1 cellular context compared by ENCODE assay signal in the genomic region with DNA sequence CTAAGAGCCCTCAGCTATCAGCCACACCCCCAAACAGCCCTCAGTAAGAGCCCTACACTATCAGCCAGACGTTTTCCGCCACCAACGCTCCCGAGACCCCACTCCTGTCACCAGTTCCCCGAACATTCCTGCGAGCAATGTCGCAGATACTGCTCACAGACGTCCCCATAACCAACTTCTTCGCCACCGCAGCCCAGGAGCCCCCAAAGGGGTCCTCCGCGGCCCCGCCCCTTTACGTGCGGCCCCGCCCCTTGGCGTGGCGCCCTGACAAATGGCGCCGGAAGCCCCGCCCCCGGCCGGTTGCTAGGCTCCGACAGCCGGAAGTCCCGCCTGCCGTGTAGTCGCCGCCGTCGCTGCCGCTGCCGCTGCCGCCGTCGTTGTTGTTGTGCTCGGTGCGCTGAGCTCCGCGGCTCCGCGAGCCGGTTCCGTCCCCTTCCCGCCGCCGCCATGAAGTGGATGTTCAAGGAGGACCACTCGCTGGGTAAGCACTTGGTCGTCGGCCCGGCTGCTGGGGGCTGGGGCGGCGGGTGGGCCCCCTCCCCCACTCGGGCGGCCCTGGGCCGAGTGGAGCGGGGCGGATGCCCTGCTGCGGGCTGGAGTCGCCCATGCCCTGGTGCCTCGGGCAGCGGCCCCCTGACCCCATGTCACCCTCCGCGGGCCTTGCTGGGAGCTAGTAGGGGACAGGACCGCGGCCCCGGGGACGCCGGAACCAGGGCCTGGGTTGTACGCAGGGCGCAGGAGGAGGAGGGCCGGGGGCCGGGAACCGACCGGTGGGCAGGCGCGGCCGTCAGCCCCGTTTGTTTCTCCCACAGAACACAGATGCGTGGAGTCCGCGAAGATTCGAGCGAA.
TF ChIP-seq lines count a peak whose summit lies in the region.

A gene with protein sequence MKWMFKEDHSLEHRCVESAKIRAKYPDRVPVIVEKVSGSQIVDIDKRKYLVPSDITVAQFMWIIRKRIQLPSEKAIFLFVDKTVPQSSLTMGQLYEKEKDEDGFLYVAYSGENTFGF (plus strand): TSS at position 340 of the 849 bp plus-strand sequence. CDS start 108 bp downstream, at position 448.

TF ChIP-seq in HEK293, 187 proteins besides CTCF, POLR2A, EP300 and RAD21 (continued from another document and continues in another):
- TF ChIP-seq, protein P1, sequence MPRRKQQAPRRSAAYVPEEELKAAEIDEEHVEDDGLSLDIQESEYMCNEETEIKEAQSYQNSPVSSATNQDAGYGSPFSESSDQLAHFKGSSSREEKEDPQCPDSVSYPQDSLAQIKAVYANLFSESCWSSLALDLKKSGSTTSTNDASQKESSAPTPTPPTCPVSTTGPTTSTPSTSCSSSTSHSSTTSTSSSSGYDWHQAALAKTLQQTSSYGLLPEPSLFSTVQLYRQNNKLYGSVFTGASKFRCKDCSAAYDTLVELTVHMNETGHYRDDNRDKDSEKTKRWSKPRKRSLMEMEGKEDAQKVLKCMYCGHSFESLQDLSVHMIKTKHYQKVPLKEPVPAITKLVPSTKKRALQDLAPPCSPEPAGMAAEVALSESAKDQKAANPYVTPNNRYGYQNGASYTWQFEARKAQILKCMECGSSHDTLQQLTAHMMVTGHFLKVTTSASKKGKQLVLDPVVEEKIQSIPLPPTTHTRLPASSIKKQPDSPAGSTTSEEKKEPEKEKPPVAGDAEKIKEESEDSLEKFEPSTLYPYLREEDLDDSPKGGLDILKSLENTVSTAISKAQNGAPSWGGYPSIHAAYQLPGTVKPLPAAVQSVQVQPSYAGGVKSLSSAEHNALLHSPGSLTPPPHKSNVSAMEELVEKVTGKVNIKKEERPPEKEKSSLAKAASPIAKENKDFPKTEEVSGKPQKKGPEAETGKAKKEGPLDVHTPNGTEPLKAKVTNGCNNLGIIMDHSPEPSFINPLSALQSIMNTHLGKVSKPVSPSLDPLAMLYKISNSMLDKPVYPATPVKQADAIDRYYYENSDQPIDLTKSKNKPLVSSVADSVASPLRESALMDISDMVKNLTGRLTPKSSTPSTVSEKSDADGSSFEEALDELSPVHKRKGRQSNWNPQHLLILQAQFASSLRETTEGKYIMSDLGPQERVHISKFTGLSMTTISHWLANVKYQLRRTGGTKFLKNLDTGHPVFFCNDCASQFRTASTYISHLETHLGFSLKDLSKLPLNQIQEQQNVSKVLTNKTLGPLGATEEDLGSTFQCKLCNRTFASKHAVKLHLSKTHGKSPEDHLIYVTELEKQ (tag by site-specific recombination; IDR thresholded peaks at IDR 0.05; ENCODE audit: borderline replicate concordance), result no peak
- TF ChIP-seq ZNF654 (tag by site-specific recombination; IDR thresholded peaks at IDR 0.05; ENCODE audit: low read depth) (no peak), BCL11A (tag by site-specific recombination; IDR thresholded peaks at IDR 0.05; ENCODE audit: low read depth) (no peak), ZNF785 (tag by site-specific recombination; IDR thresholded peaks at IDR 0.05) (no peak), ZNF140 (tag by site-specific recombination; IDR thresholded peaks at IDR 0.05) (no peak), ZFP3 (tag by site-specific recombination; IDR thresholded peaks at IDR 0.05; ENCODE audit: low read depth) (no peak), ZNF677 (tag by site-specific recombination; IDR thresholded peaks at IDR 0.05) (no peak), TCF7L2 (IDR thresholded peaks at IDR 0.05; ENCODE audit: borderline replicate concordance, low read depth, low read length) (no peak), SP3 (tag by site-specific recombination; IDR thresholded peaks at IDR 0.05) (peak; percentile 91), ZNF274 (IDR thresholded peaks at IDR 0.05; ENCODE audit: low read length) (no peak), ZNF274 (tag by site-specific recombination; IDR thresholded peaks at IDR 0.05; ENCODE audit: borderline replicate concordance) (no peak), ZNF2 (tag by site-specific recombination; IDR thresholded peaks at IDR 0.05) (no peak), ZSCAN30 (tag by site-specific recombination; IDR thresholded peaks at IDR 0.05) (no peak; the same call in 1 of the 2 replicates), ZNF596 (tag by site-specific recombination; IDR thresholded peaks at IDR 0.05) (no peak), ZNF24 (tag by site-specific recombination; IDR thresholded peaks at IDR 0.05) (no peak), ZNF248 (tag by site-specific recombination; IDR thresholded peaks at IDR 0.05) (no peak), ZNF561 (tag by site-specific recombination; IDR thresholded peaks at IDR 0.05; ENCODE audit: borderline replicate concordance) (0 out of 2 replicates have a peak, but pooled peaks have one; percentile 70), ZNF544 (tag by site-specific recombination; IDR thresholded peaks at IDR 0.05) (no peak), ZNF10 (tag by site-specific recombination; IDR thresholded peaks at IDR 0.05) (no peak), ZNF157 (tag by site-specific recombination; IDR thresholded peaks at IDR 0.05) (no peak), SP7 (tag by site-specific recombination; IDR thresholded peaks at IDR 0.05) (no peak), WT1 (tag by site-specific recombination; IDR thresholded peaks at IDR 0.05) (no peak), ZNF521 (tag by site-specific recombination; IDR thresholded peaks at IDR 0.05) (no peak), BCL11B (tag by site-specific recombination; IDR thresholded peaks at IDR 0.05; ENCODE audit: low read depth) (no peak), ZNF23 (tag by site-specific recombination; IDR thresholded peaks at IDR 0.05; ENCODE audit: borderline replicate concordance) (no peak), ZBTB21 (tag by site-specific recombination; IDR thresholded peaks at IDR 0.05) (no peak; the same call in 1 of the 2 replicates), ZNF549 (tag by site-specific recombination; IDR thresholded peaks at IDR 0.05) (no peak)
- TF ChIP-seq, protein P2, sequence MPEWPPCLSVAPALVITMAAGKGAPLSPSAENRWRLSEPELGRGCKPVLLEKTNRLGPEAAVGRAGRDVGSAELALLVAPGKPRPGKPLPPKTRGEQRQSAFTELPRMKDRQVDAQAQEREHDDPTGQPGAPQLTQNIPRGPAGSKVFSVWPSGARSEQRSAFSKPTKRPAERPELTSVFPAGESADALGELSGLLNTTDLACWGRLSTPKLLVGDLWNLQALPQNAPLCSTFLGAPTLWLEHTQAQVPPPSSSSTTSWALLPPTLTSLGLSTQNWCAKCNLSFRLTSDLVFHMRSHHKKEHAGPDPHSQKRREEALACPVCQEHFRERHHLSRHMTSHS (tag by site-specific recombination; IDR thresholded peaks at IDR 0.05), result no peak
- TF ChIP-seq, protein P3, sequence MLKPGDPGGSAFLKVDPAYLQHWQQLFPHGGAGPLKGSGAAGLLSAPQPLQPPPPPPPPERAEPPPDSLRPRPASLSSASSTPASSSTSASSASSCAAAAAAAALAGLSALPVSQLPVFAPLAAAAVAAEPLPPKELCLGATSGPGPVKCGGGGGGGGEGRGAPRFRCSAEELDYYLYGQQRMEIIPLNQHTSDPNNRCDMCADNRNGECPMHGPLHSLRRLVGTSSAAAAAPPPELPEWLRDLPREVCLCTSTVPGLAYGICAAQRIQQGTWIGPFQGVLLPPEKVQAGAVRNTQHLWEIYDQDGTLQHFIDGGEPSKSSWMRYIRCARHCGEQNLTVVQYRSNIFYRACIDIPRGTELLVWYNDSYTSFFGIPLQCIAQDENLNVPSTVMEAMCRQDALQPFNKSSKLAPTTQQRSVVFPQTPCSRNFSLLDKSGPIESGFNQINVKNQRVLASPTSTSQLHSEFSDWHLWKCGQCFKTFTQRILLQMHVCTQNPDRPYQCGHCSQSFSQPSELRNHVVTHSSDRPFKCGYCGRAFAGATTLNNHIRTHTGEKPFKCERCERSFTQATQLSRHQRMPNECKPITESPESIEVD (tag by site-specific recombination; IDR thresholded peaks at IDR 0.05), result no peak
- TF ChIP-seq, protein P4, sequence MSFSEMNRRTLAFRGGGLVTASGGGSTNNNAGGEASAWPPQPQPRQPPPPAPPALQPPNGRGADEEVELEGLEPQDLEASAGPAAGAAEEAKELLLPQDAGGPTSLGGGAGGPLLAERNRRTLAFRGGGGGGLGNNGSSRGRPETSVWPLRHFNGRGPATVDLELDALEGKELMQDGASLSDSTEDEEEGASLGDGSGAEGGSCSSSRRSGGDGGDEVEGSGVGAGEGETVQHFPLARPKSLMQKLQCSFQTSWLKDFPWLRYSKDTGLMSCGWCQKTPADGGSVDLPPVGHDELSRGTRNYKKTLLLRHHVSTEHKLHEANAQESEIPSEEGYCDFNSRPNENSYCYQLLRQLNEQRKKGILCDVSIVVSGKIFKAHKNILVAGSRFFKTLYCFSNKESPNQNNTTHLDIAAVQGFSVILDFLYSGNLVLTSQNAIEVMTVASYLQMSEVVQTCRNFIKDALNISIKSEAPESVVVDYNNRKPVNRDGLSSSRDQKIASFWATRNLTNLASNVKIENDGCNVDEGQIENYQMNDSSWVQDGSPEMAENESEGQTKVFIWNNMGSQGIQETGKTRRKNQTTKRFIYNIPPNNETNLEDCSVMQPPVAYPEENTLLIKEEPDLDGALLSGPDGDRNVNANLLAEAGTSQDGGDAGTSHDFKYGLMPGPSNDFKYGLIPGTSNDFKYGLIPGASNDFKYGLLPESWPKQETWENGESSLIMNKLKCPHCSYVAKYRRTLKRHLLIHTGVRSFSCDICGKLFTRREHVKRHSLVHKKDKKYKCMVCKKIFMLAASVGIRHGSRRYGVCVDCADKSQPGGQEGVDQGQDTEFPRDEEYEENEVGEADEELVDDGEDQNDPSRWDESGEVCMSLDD (tag by site-specific recombination; IDR thresholded peaks at IDR 0.05), result peak; percentile 65; the same call in 1 of the 2 replicates
- TF ChIP-seq, protein P5, sequence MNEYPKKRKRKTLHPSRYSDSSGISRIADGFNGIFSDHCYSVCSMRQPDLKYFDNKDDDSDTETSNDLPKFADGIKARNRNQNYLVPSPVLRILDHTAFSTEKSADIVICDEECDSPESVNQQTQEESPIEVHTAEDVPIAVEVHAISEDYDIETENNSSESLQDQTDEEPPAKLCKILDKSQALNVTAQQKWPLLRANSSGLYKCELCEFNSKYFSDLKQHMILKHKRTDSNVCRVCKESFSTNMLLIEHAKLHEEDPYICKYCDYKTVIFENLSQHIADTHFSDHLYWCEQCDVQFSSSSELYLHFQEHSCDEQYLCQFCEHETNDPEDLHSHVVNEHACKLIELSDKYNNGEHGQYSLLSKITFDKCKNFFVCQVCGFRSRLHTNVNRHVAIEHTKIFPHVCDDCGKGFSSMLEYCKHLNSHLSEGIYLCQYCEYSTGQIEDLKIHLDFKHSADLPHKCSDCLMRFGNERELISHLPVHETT (tag by site-specific recombination; IDR thresholded peaks at IDR 0.05), result no peak
- TF ChIP-seq, protein P6, sequence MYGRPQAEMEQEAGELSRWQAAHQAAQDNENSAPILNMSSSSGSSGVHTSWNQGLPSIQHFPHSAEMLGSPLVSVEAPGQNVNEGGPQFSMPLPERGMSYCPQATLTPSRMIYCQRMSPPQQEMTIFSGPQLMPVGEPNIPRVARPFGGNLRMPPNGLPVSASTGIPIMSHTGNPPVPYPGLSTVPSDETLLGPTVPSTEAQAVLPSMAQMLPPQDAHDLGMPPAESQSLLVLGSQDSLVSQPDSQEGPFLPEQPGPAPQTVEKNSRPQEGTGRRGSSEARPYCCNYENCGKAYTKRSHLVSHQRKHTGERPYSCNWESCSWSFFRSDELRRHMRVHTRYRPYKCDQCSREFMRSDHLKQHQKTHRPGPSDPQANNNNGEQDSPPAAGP (tag by site-specific recombination; IDR thresholded peaks at IDR 0.05), result no peak
- TF ChIP-seq, protein P7, sequence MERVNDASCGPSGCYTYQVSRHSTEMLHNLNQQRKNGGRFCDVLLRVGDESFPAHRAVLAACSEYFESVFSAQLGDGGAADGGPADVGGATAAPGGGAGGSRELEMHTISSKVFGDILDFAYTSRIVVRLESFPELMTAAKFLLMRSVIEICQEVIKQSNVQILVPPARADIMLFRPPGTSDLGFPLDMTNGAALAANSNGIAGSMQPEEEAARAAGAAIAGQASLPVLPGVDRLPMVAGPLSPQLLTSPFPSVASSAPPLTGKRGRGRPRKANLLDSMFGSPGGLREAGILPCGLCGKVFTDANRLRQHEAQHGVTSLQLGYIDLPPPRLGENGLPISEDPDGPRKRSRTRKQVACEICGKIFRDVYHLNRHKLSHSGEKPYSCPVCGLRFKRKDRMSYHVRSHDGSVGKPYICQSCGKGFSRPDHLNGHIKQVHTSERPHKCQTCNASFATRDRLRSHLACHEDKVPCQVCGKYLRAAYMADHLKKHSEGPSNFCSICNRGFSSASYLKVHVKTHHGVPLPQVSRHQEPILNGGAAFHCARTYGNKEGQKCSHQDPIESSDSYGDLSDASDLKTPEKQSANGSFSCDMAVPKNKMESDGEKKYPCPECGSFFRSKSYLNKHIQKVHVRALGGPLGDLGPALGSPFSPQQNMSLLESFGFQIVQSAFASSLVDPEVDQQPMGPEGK (tag by site-specific recombination; IDR thresholded peaks at IDR 0.05), result peak; percentile 93; the same call in 1 of the 2 replicates
- TF ChIP-seq, protein P8, sequence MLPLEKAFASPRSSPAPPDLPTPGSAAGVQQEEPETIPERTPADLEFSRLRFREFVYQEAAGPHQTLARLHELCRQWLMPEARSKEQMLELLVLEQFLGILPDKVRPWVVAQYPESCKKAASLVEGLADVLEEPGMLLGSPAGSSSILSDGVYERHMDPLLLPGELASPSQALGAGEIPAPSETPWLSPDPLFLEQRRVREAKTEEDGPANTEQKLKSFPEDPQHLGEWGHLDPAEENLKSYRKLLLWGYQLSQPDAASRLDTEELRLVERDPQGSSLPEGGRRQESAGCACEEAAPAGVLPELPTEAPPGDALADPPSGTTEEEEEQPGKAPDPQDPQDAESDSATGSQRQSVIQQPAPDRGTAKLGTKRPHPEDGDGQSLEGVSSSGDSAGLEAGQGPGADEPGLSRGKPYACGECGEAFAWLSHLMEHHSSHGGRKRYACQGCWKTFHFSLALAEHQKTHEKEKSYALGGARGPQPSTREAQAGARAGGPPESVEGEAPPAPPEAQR (tag by site-specific recombination; IDR thresholded peaks at IDR 0.05), result 0 out of 2 replicates have a peak, but pooled peaks have one; percentile 19
